ENCODE assay signal across 1 cellular context in the genomic region with DNA sequence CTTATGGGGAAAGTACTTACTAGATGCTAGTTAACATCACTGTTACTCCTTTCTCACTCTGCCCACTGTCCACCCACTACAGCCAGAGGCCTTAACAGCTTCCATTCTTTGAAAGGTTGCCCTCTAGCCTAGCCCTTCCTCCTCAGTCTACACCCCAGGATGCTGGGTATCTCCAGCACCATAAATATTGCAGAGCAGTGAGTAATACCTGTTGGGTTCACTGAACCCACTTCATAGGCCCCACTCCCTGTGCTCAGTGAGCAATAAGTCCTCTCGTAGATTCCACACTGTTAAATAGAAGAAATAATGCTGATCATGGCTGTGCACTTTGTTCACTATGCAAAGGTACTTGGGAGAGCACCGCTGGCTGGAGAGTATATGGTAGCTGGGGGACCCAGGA.
TF ChIP-seq lines count a peak whose summit lies in the region.

No MANE protein-coding gene starts in this region.

TF ChIP-seq in GM12878, 131 proteins besides CTCF, POLR2A, EP300 and RAD21:
- no peak for TF ChIP-seq TBL1XR1 (IDR thresholded peaks at IDR 0.05; ENCODE audit: low read depth, low read length)
- TF ChIP-seq NRF1 (conservative IDR thresholded peaks at IDR 0.05; ENCODE audit: low read depth, low read length): no peak
- TF ChIP-seq SMARCA5 (IDR thresholded peaks at IDR 0.05): no peak
- TF ChIP-seq ZNF384 (IDR thresholded peaks at IDR 0.05; ENCODE audit: borderline replicate concordance, low read depth, low read length): no peak
- TF ChIP-seq PAX5 (IDR thresholded peaks at IDR 0.05; ENCODE audit: borderline replicate concordance, low read depth, low read length): no peak
- no peak for TF ChIP-seq ZBED1 (IDR thresholded peaks at IDR 0.05; ENCODE audit: borderline replicate concordance)
- TF ChIP-seq POU2F2 (IDR thresholded peaks at IDR 0.05; ENCODE audit: borderline replicate concordance, low read depth, low read length): no peak
- no peak for TF ChIP-seq CBX3 (IDR thresholded peaks at IDR 0.05; ENCODE audit: borderline replicate concordance, low read depth)
- TF ChIP-seq, protein P1, sequence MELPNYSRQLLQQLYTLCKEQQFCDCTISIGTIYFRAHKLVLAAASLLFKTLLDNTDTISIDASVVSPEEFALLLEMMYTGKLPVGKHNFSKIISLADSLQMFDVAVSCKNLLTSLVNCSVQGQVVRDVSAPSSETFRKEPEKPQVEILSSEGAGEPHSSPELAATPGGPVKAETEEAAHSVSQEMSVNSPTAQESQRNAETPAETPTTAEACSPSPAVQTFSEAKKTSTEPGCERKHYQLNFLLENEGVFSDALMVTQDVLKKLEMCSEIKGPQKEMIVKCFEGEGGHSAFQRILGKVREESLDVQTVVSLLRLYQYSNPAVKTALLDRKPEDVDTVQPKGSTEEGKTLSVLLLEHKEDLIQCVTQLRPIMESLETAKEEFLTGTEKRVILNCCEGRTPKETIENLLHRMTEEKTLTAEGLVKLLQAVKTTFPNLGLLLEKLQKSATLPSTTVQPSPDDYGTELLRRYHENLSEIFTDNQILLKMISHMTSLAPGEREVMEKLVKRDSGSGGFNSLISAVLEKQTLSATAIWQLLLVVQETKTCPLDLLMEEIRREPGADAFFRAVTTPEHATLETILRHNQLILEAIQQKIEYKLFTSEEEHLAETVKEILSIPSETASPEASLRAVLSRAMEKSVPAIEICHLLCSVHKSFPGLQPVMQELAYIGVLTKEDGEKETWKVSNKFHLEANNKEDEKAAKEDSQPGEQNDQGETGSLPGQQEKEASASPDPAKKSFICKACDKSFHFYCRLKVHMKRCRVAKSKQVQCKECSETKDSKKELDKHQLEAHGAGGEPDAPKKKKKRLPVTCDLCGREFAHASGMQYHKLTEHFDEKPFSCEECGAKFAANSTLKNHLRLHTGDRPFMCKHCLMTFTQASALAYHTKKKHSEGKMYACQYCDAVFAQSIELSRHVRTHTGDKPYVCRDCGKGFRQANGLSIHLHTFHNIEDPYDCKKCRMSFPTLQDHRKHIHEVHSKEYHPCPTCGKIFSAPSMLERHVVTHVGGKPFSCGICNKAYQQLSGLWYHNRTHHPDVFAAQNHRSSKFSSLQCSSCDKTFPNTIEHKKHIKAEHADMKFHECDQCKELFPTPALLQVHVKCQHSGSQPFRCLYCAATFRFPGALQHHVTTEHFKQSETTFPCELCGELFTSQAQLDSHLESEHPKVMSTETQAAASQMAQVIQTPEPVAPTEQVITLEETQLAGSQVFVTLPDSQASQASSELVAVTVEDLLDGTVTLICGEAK (IDR thresholded peaks at IDR 0.05; ENCODE audit: borderline replicate concordance): no peak
- TF ChIP-seq MXI1 (IDR thresholded peaks at IDR 0.05; ENCODE audit: low read depth, low read length): no peak
- TF ChIP-seq, protein P2, sequence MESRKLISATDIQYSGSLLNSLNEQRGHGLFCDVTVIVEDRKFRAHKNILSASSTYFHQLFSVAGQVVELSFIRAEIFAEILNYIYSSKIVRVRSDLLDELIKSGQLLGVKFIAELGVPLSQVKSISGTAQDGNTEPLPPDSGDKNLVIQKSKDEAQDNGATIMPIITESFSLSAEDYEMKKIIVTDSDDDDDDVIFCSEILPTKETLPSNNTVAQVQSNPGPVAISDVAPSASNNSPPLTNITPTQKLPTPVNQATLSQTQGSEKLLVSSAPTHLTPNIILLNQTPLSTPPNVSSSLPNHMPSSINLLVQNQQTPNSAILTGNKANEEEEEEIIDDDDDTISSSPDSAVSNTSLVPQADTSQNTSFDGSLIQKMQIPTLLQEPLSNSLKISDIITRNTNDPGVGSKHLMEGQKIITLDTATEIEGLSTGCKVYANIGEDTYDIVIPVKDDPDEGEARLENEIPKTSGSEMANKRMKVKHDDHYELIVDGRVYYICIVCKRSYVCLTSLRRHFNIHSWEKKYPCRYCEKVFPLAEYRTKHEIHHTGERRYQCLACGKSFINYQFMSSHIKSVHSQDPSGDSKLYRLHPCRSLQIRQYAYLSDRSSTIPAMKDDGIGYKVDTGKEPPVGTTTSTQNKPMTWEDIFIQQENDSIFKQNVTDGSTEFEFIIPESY (IDR thresholded peaks at IDR 0.05): no peak
